2 cellular contexts compared by ENCODE assay signal in genomic region chr19:3578390-3578789, GRCh38.
TF ChIP-seq lines count a peak whose summit lies in the region.

No MANE protein-coding gene starts in this region.

TF ChIP-seq in SK-N-SH, 30 proteins besides CTCF, POLR2A, EP300 and RAD21:
- no peak for TF ChIP-seq MAX (IDR thresholded peaks at IDR 0.05; ENCODE audit: low read depth)
- TF ChIP-seq SIN3A (IDR thresholded peaks at IDR 0.05; ENCODE audit: borderline replicate concordance, low read depth, low read length) = no peak
- no peak for TF ChIP-seq POLR2AphosphoS5 (IDR thresholded peaks at IDR 0.05; ENCODE audit: low read depth, low read length)

TF ChIP-seq in SK-N-SH treated with all-trans-retinoic acid at 6 μM for 48 hours, 23 proteins besides CTCF, POLR2A, EP300 and RAD21 (continued from another document):
- TF ChIP-seq SNAI2 (CRISPR knock-in tag; IDR thresholded peaks at IDR 0.05) (no peak), TSHZ2 (CRISPR knock-in tag; IDR thresholded peaks at IDR 0.05) (no peak), ZFP30 (CRISPR knock-in tag; IDR thresholded peaks at IDR 0.05) (no peak), GLIS3 (CRISPR knock-in tag; IDR thresholded peaks at IDR 0.05) (no peak), POU6F1 (CRISPR knock-in tag; IDR thresholded peaks at IDR 0.05; ENCODE audit: borderline replicate concordance, low read depth) (no peak), PPARA (CRISPR knock-in tag; IDR thresholded peaks at IDR 0.05; ENCODE audit: borderline replicate concordance) (no peak), ESRRG (CRISPR knock-in tag; IDR thresholded peaks at IDR 0.05) (no peak), TCF4 (CRISPR knock-in tag; IDR thresholded peaks at IDR 0.05; ENCODE audit: borderline replicate concordance) (no peak), ZNF8 (CRISPR knock-in tag; IDR thresholded peaks at IDR 0.05) (no peak), BACH2 (CRISPR knock-in tag; IDR thresholded peaks at IDR 0.05; ENCODE audit: borderline replicate concordance) (no peak), ZC3H10 (CRISPR knock-in tag; IDR thresholded peaks at IDR 0.05) (no peak), CREB5 (CRISPR knock-in tag; IDR thresholded peaks at IDR 0.05; ENCODE audit: low read depth) (no peak), ARNTL (CRISPR knock-in tag; IDR thresholded peaks at IDR 0.05; ENCODE audit: borderline replicate concordance, low read depth) (no peak), CSRNP3 (CRISPR knock-in tag; IDR thresholded peaks at IDR 0.05) (no peak), ZFP3 (CRISPR knock-in tag; IDR thresholded peaks at IDR 0.05) (no peak)
TF ChIP-seq in SK-N-SH treated with all-trans-retinoic acid at 6 μM for 48 hours: peak in this region for 0.
